11 cellular contexts compared by ENCODE assay signal in the genomic region with DNA sequence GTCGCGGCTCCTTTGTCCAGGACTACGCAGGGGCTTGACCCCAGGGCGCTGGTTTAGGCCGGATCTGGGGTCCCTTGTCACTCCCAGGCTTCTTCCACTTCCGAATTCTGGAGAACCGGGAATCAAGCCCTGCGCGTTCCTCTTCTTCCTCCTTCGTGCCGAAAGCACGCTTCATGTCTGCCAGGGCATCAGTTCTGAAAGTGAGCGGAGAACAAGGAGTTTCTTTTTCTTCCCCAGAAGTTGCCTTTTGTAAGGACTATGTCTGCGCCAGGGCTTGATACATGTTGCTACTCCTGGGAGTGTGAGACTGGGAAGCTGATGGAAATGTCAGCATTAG.
DNase-seq lines count a peak whose midpoint lies in the region; ATAC-seq lines count a peak whose summit lies in the region.
"Had no signal": no experiment of that assay in that cellular context is flagged by ENCODE, and none has a peak within 500 bp of the region (broad histone marks: within the 10 kb centered on the region; RNA-seq: fewer than 3 reads in every experiment).

No MANE protein-coding gene starts in this region.

- H3K27ac ChIP-seq in subcutaneous abdominal adipose tissue (ENCODE audit: low read depth, low read length) = peak overlapping the region; percentile 93

- peak overlapping the region in 3 of 5 donors; percentile 54 to 80 (median 66) for H3K9ac ChIP-seq in subcutaneous abdominal adipose tissue (ENCODE audit: low read length in 5 of 5)

- peaks cover 41% of the 10 kb centered on the region for H3K27me3 Mint-ChIP-seq in activated CD8-positive, alpha-beta memory T cell treated with anti-CD3 and anti-CD28 coated beads, Interleukin-2, amount 10 ng/mL, durations not matched to agents 7 days and 5 days
- H3K27me3 Mint-ChIP-seq in activated naive CD8-positive, alpha-beta T cell treated with anti-CD3 and anti-CD28 coated beads, Interleukin-2, amount 10 ng/mL, durations not matched to agents 7 days and 5 days = peaks cover 29% of the 10 kb centered on the region

- DNase-seq in activated CD8-positive, alpha-beta memory T cell treated with anti-CD3 and anti-CD28 coated beads, Interleukin-2, amount 10 ng/mL, durations not matched to agents 7 days and 5 days = no peak
- DNase-seq in activated CD8-positive, alpha-beta memory T cell treated with anti-CD3 and anti-CD28 coated beads for 24 hours = no peak
- DNase-seq in activated naive CD8-positive, alpha-beta T cell treated with anti-CD3 and anti-CD28 coated beads, Interleukin-2, amount 10 ng/mL, durations not matched to agents 7 days and 5 days = no peak
- DNase-seq in islet precursor cell = peak; percentile 31
- DNase-seq: EL, KBM-7 had no signal

- peak overlapping the region; percentile 58 to 73 (median 67) for H3K4me3 ChIP-seq in subcutaneous abdominal adipose tissue (ENCODE audit: low read depth in 1 of 5, low read length in 5 of 5)

- no peaks in the 10 kb centered on the region for H3K9me3 Mint-ChIP-seq in activated CD8-positive, alpha-beta memory T cell treated with anti-CD3 and anti-CD28 coated beads, Interleukin-2, amount 10 ng/mL, durations not matched to agents 7 days and 5 days (ENCODE audit: low read depth)
- H3K9me3 Mint-ChIP-seq in activated naive CD8-positive, alpha-beta T cell treated with anti-CD3 and anti-CD28 coated beads, Interleukin-2, amount 10 ng/mL, durations not matched to agents 7 days and 5 days = no peaks in the 10 kb centered on the region

- peaks cover 17 to 87% (median 76%) of the 10 kb centered on the region in 5 donors for H3K4me1 ChIP-seq in subcutaneous abdominal adipose tissue (ENCODE audit: control insufficient read depth in 5 of 5, insufficient read depth in 5 of 5, low read length in 5 of 5)

- no peaks in the 10 kb centered on the region for H3K9me3 ChIP-seq in subcutaneous abdominal adipose tissue (ENCODE audit: control insufficient read depth in 5 of 5, low read length in 5 of 5)

- no peaks in the 10 kb centered on the region for H3K36me3 Mint-ChIP-seq in activated CD8-positive, alpha-beta memory T cell treated with anti-CD3 and anti-CD28 coated beads, Interleukin-2, amount 10 ng/mL, durations not matched to agents 7 days and 5 days
- no peaks in the 10 kb centered on the region for H3K36me3 Mint-ChIP-seq in activated naive CD8-positive, alpha-beta T cell treated with anti-CD3 and anti-CD28 coated beads, Interleukin-2, amount 10 ng/mL, durations not matched to agents 7 days and 5 days
- H3K36me3 Mint-ChIP-seq: brain had no signal

- no peak overlapping the region for H3K27ac Mint-ChIP-seq in activated CD8-positive, alpha-beta memory T cell treated with anti-CD3 and anti-CD28 coated beads, Interleukin-2, amount 10 ng/mL, durations not matched to agents 7 days and 5 days
- no peak overlapping the region for H3K27ac Mint-ChIP-seq in activated naive CD8-positive, alpha-beta T cell treated with anti-CD3 and anti-CD28 coated beads, Interleukin-2, amount 10 ng/mL, durations not matched to agents 7 days and 5 days

- H3K27me3 ChIP-seq in subcutaneous abdominal adipose tissue (ENCODE audit: control insufficient read depth in 5 of 5, insufficient read depth in 4 of 5, low read length in 5 of 5) = no peaks in the 10 kb centered on the region

- POLR2A ChIA-PET in activated naive CD8-positive, alpha-beta T cell treated with anti-CD3 and anti-CD28 coated beads, Interleukin-2, amount 10 ng/mL, durations not matched to agents 7 days and 5 days (lab: Charles Lee) = no interaction called here

- peaks cover 6% of the 10 kb centered on the region for H3K4me1 Mint-ChIP-seq in activated CD8-positive, alpha-beta memory T cell treated with anti-CD3 and anti-CD28 coated beads, Interleukin-2, amount 10 ng/mL, durations not matched to agents 7 days and 5 days
- peaks cover 4% of the 10 kb centered on the region for H3K4me1 Mint-ChIP-seq in activated naive CD8-positive, alpha-beta T cell treated with anti-CD3 and anti-CD28 coated beads, Interleukin-2, amount 10 ng/mL, durations not matched to agents 7 days and 5 days

- peaks cover 0 to under 1% (median 0%) of the 10 kb centered on the region in 5 donors for H3K36me3 ChIP-seq in subcutaneous abdominal adipose tissue (ENCODE audit: control insufficient read depth in 5 of 5, insufficient read depth in 5 of 5, low read length in 5 of 5)

- peak overlapping the region; percentile 21 for H3K4me3 Mint-ChIP-seq in activated CD8-positive, alpha-beta memory T cell treated with anti-CD3 and anti-CD28 coated beads, Interleukin-2, amount 10 ng/mL, durations not matched to agents 7 days and 5 days
- H3K4me3 Mint-ChIP-seq in activated naive CD8-positive, alpha-beta T cell treated with anti-CD3 and anti-CD28 coated beads, Interleukin-2, amount 10 ng/mL, durations not matched to agents 7 days and 5 days = peak overlapping the region; percentile 47

- ATAC-seq in activated CD8-positive, alpha-beta memory T cell treated with anti-CD3 and anti-CD28 coated beads, Interleukin-2, amount 10 ng/mL, durations not matched to agents 7 days and 5 days = no peak
- no peak for ATAC-seq in activated naive CD8-positive, alpha-beta T cell treated with anti-CD3 and anti-CD28 coated beads, Interleukin-2, amount 10 ng/mL, durations not matched to agents 7 days and 5 days (ENCODE audit: low read depth)
- no peak for ATAC-seq in HG02798 (IDR thresholded peaks at IDR 0.05; ENCODE audit: poor library complexity, unreplicated experiment)
- ATAC-seq in GM19467 (IDR thresholded peaks at IDR 0.05; ENCODE audit: unreplicated experiment) = no peak
- no peak for ATAC-seq in GM21381 (IDR thresholded peaks at IDR 0.05; ENCODE audit: unreplicated experiment)

- CTCF ChIA-PET in activated CD8-positive, alpha-beta memory T cell treated with anti-CD3 and anti-CD28 coated beads, Interleukin-2, amount 10 ng/mL, durations not matched to agents 7 days and 5 days (lab: Charles Lee) = no interaction called here
